Comparison of ENCODE assay signal across 9 cellular contexts in the genomic region with DNA sequence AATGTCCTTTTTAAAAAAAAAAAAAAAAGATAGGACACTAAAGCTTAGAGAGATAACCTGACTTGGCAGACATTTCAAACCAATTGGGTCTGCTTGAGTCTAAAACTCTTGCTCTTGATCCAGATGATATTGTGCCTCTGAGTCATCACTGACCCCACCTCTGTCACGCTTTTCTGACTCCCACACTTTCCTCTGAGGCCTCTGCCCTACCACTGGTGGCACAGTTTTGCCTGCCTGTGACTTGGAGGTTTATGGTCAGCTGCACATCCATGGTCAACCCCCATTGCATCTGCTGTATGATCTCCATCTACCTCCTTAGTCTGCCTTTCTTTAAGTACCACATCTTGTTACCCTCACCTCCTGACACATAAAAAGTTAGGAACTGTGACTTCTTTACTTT.
DNase-seq lines count a peak whose midpoint lies in the region; ATAC-seq and TF ChIP-seq lines count a peak whose summit lies in the region.
"Had no signal": no experiment of that assay in that cellular context is flagged by ENCODE, and none has a peak within 500 bp of the region (broad histone marks: within the 10 kb centered on the region; RNA-seq: fewer than 3 reads in every experiment).

No MANE protein-coding gene starts in this region.

- POLR2A ChIA-PET in WTC11 (lab: Charles Lee) = no interaction called here

- DNase-seq in Right ventricle myocardium superior = no peak
- DNase-seq in left ventricle myocardium superior = no peak
- peak; percentile 12 for DNase-seq in KBM-7
- DNase-seq in fibroblast of mammary gland (ENCODE audit: low read depth) = peak; percentile 55
- DNase-seq in stimulated activated CD4-positive, alpha-beta T cell treated with anti-CD3 and anti-CD28 coated beads, Interleukin-4, amount 100 ng/mL, for 4 hours = no peak
- DNase-seq in WTC11 (ENCODE audit: low spot score) = no peak
- DNase-seq: NCI-H345 had no signal

- TF ChIP-seq CTCF in fibroblast of mammary gland (conservative IDR thresholded peaks at IDR 0.05; ENCODE audit: control insufficient read depth, insufficient read depth, low read depth, low read length) (no peak), WTC11 (IDR thresholded peaks at IDR 0.05) (no peak)

- peaks cover 20% of the 10 kb centered on the region for H3K9me3 Mint-ChIP-seq in WTC11

- H3K4me3 ChIP-seq in fibroblast of mammary gland (ENCODE audit: control insufficient read depth, low read depth, low read length) = no peak overlapping the region

- in situ Hi-C loops in KBM-7 (cut with MboI; ENCODE audit: low pct_unique_long_range_greater_than_20kb, low sequenced_read_pairs) = no loop called here

- no peak overlapping the region for H3K27ac Mint-ChIP-seq in WTC11

- no peaks in the 10 kb centered on the region for H3K27me3 Mint-ChIP-seq in WTC11 (ENCODE audit: low read depth)

- ATAC-seq in Right ventricle myocardium superior (ENCODE audit: poor library complexity) (peak; percentile 29), left ventricle myocardium superior (no peak), HG03135 (IDR thresholded peaks at IDR 0.05; ENCODE audit: unreplicated experiment) (no peak), WTC11 (no peak), HG03139 (IDR thresholded peaks at IDR 0.05; ENCODE audit: unreplicated experiment) (no peak)

- 0 out of 2 replicates have a peak, but pooled peaks cover 4% of the 10 kb centered on the region for H3K36me3 Mint-ChIP-seq in WTC11

- CTCF ChIA-PET in WTC11 (lab: Charles Lee) = no interaction called here

- no peaks in the 10 kb centered on the region for H3K4me1 Mint-ChIP-seq in WTC11

- intact Hi-C loops in Right ventricle myocardium superior (cut with DNase I) (no loop called here), left ventricle myocardium superior (cut with micrococcal nuclease) (no loop called here)

- no peak overlapping the region for H3K4me3 Mint-ChIP-seq in WTC11

TF ChIP-seq in WTC11, 78 proteins besides CTCF, POLR2A, EP300 and RAD21 (continues in another document):
- TF ChIP-seq, protein P1, sequence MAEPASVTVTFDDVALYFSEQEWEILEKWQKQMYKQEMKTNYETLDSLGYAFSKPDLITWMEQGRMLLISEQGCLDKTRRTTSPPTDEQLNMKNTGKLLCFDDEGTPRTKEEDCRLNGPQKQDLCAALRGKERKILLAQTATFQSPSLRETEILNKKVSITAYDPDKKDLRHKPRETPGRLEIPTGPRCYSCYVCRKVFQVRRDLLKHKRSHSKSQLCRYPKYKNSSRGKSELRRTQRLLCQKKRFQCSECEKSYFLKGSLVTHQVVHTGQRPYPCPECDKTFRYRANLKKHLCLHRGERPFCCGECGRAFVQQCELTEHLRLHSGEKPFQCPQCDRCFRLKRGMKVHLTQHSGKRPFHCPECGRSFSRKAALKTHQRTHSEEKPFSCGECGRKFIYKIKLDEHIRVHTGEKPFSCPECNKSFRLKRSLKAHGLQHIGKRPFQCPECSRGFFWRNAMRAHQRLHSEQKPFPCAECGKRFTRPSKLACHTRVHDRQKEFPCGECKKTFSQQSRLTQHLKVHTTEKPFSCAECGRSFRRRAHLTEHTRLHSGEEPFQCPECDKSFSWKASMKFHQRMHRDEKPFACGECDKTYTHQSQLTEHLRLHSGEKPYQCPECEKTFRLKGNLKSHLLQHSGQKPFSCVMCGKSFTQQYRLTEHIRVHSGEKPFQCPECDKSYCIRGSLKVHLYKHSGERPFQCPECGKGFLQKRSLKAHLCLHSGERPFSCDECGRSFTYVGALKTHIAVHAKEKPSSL (CRISPR knock-in tag; conservative IDR thresholded peaks at IDR 0.05) = no peak
- no peak for TF ChIP-seq ZNF263 (CRISPR knock-in tag; IDR thresholded peaks at IDR 0.05; ENCODE audit: low read depth)
- TF ChIP-seq, protein P2, sequence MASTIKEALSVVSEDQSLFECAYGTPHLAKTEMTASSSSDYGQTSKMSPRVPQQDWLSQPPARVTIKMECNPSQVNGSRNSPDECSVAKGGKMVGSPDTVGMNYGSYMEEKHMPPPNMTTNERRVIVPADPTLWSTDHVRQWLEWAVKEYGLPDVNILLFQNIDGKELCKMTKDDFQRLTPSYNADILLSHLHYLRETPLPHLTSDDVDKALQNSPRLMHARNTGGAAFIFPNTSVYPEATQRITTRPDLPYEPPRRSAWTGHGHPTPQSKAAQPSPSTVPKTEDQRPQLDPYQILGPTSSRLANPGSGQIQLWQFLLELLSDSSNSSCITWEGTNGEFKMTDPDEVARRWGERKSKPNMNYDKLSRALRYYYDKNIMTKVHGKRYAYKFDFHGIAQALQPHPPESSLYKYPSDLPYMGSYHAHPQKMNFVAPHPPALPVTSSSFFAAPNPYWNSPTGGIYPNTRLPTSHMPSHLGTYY (CRISPR knock-in tag; IDR thresholded peaks at IDR 0.05) = no peak
- TF ChIP-seq, protein P3, sequence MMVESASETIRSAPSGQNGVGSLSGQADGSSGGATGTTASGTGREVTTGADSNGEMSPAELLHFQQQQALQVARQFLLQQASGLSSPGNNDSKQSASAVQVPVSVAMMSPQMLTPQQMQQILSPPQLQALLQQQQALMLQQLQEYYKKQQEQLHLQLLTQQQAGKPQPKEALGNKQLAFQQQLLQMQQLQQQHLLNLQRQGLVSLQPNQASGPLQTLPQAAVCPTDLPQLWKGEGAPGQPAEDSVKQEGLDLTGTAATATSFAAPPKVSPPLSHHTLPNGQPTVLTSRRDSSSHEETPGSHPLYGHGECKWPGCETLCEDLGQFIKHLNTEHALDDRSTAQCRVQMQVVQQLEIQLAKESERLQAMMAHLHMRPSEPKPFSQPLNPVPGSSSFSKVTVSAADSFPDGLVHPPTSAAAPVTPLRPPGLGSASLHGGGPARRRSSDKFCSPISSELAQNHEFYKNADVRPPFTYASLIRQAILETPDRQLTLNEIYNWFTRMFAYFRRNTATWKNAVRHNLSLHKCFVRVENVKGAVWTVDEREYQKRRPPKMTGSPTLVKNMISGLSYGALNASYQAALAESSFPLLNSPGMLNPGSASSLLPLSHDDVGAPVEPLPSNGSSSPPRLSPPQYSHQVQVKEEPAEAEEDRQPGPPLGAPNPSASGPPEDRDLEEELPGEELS (CRISPR knock-in tag; IDR thresholded peaks at IDR 0.05) = no peak
- TF ChIP-seq TEAD1 (CRISPR knock-in tag; IDR thresholded peaks at IDR 0.05) = no peak
- TF ChIP-seq, protein P4, sequence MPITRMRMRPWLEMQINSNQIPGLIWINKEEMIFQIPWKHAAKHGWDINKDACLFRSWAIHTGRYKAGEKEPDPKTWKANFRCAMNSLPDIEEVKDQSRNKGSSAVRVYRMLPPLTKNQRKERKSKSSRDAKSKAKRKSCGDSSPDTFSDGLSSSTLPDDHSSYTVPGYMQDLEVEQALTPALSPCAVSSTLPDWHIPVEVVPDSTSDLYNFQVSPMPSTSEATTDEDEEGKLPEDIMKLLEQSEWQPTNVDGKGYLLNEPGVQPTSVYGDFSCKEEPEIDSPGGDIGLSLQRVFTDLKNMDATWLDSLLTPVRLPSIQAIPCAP (CRISPR knock-in tag; IDR thresholded peaks at IDR 0.05) = no peak
- no peak for TF ChIP-seq ZNF138 (CRISPR knock-in tag; conservative IDR thresholded peaks at IDR 0.05)
- TF ChIP-seq NFYB (CRISPR knock-in tag; conservative IDR thresholded peaks at IDR 0.05; ENCODE audit: low read depth) = no peak
- TF ChIP-seq TP53 (CRISPR knock-in tag; IDR thresholded peaks at IDR 0.05) = no peak
- TF ChIP-seq, protein P5, sequence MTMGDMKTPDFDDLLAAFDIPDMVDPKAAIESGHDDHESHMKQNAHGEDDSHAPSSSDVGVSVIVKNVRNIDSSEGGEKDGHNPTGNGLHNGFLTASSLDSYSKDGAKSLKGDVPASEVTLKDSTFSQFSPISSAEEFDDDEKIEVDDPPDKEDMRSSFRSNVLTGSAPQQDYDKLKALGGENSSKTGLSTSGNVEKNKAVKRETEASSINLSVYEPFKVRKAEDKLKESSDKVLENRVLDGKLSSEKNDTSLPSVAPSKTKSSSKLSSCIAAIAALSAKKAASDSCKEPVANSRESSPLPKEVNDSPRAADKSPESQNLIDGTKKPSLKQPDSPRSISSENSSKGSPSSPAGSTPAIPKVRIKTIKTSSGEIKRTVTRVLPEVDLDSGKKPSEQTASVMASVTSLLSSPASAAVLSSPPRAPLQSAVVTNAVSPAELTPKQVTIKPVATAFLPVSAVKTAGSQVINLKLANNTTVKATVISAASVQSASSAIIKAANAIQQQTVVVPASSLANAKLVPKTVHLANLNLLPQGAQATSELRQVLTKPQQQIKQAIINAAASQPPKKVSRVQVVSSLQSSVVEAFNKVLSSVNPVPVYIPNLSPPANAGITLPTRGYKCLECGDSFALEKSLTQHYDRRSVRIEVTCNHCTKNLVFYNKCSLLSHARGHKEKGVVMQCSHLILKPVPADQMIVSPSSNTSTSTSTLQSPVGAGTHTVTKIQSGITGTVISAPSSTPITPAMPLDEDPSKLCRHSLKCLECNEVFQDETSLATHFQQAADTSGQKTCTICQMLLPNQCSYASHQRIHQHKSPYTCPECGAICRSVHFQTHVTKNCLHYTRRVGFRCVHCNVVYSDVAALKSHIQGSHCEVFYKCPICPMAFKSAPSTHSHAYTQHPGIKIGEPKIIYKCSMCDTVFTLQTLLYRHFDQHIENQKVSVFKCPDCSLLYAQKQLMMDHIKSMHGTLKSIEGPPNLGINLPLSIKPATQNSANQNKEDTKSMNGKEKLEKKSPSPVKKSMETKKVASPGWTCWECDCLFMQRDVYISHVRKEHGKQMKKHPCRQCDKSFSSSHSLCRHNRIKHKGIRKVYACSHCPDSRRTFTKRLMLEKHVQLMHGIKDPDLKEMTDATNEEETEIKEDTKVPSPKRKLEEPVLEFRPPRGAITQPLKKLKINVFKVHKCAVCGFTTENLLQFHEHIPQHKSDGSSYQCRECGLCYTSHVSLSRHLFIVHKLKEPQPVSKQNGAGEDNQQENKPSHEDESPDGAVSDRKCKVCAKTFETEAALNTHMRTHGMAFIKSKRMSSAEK (CRISPR knock-in tag; IDR thresholded peaks at IDR 0.05; ENCODE audit: borderline replicate concordance) = no peak
- no peak for TF ChIP-seq JAZF1 (CRISPR knock-in tag; IDR thresholded peaks at IDR 0.05)
- TF ChIP-seq, protein P6, sequence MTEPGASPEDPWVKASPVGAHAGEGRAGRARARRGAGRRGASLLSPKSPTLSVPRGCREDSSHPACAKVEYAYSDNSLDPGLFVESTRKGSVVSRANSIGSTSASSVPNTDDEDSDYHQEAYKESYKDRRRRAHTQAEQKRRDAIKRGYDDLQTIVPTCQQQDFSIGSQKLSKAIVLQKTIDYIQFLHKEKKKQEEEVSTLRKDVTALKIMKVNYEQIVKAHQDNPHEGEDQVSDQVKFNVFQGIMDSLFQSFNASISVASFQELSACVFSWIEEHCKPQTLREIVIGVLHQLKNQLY (CRISPR knock-in tag; IDR thresholded peaks at IDR 0.05) = no peak
- no peak for TF ChIP-seq SMAD4 (CRISPR knock-in tag; IDR thresholded peaks at IDR 0.05)
- no peak for TF ChIP-seq ZNF671 (CRISPR knock-in tag; IDR thresholded peaks at IDR 0.05)
- TF ChIP-seq GRHL2 (CRISPR knock-in tag; IDR thresholded peaks at IDR 0.05; ENCODE audit: insufficient replicate concordance, severe bottlenecking) = no peak

Comparison
In these comparisons a context has a peak if more than half of its experiments do, and no peak if none do; other contexts are left out.
1. DNase-seq: peak in KBM-7 (single experiment) and fibroblast of mammary gland (single experiment); none in Right ventricle myocardium superior (single experiment), left ventricle myocardium superior (single experiment), stimulated activated CD4-positive, alpha-beta T cell treated with anti-CD3 and anti-CD28 coated beads, Interleukin-4, amount 100 ng/mL, for 4 hours (0 of 2) and WTC11 (single experiment).